Comparison of ENCODE assay signal across 22 cellular contexts in genomic region chr1:100164702-100165101, GRCh38.
"Had no signal": no experiment of that assay in that cellular context is flagged by ENCODE, and none has a peak within 500 bp of the region (broad histone marks: within the 10 kb centered on the region; RNA-seq: fewer than 3 reads in every experiment).

No MANE protein-coding gene starts in this region.

- ATAC-seq: activated CD4-positive, alpha-beta T cell treated with anti-CD3 and anti-CD28 coated beads for 36 hours; activated CD8-positive, alpha-beta T cell treated with anti-CD3 and anti-CD28 coated beads for 36 hours; Panc1 had no signal

- H3K9me3 Mint-ChIP-seq: activated CD8-positive, alpha-beta T cell treated with anti-CD3 and anti-CD28 coated beads for 36 hours had no signal

- H3K27ac Mint-ChIP-seq: activated CD4-positive, alpha-beta T cell treated with anti-CD3 and anti-CD28 coated beads for 36 hours; activated CD8-positive, alpha-beta T cell treated with anti-CD3 and anti-CD28 coated beads for 36 hours; activated naive CD8-positive, alpha-beta T cell treated with anti-CD3 and anti-CD28 coated beads, Interleukin-2, amount 10 ng/mL, durations not matched to agents 7 days and 5 days had no signal

- H3K9me3 ChIP-seq: adrenal gland, SJCRH30, SK-N-SH had no signal

- DNase-seq: activated CD4-positive, alpha-beta T cell treated with anti-CD3 and anti-CD28 coated beads for 36 hours; activated CD4-positive, alpha-beta T cell treated with anti-CD3 and anti-CD28 coated beads, Interleukin-2, amount 50 U/mL, for 1 hour; activated CD8-positive, alpha-beta memory T cell treated with anti-CD3 and anti-CD28 coated beads, Interleukin-2, amount 50 U/mL, for 4 hours; activated CD8-positive, alpha-beta T cell treated with anti-CD3 and anti-CD28 coated beads for 36 hours; activated naive CD4-positive, alpha-beta T cell treated with anti-CD3 and anti-CD28 coated beads, Interleukin-2, amount 50 U/mL, for 16 hours; activated naive CD8-positive, alpha-beta T cell treated with anti-CD3 and anti-CD28 coated beads, Interleukin-2, amount 10 ng/mL, durations not matched to agents 7 days and 5 days; adrenal gland; caudate nucleus; NCI-H1092; NCI-H1417; NCI-H1694; NCI-H2029 treated with DMSO at 0.1 percent for 48 hours; NCI-H510A treated with DMSO at 0.1 percent for 48 hours; NK-92 treated with Interleukin-12 subunit alpha and Interleukin-12 subunit beta, amount 100 ng/mL, for 24 hours; OCI-M1; RPMI8226; SK-N-SH; T-helper 1 cell had no signal

- H3K4me2 ChIP-seq: KMS-11, SK-N-SH had no signal

- H3K4me3 ChIP-seq: adrenal gland, SJCRH30 had no signal

- H3K27me3 ChIP-seq: adrenal gland, SJCRH30 had no signal

- H3K4me1 ChIP-seq: adrenal gland, SJCRH30 had no signal

- H3K36me3 ChIP-seq: adrenal gland, SJCRH30 had no signal

- H3K27me3 Mint-ChIP-seq: activated CD4-positive, alpha-beta T cell treated with anti-CD3 and anti-CD28 coated beads for 36 hours; activated CD8-positive, alpha-beta T cell treated with anti-CD3 and anti-CD28 coated beads for 36 hours had no signal

- H3K4me3 Mint-ChIP-seq: activated CD4-positive, alpha-beta T cell treated with anti-CD3 and anti-CD28 coated beads for 36 hours; activated CD8-positive, alpha-beta T cell treated with anti-CD3 and anti-CD28 coated beads for 36 hours; activated naive CD8-positive, alpha-beta T cell treated with anti-CD3 and anti-CD28 coated beads, Interleukin-2, amount 10 ng/mL, durations not matched to agents 7 days and 5 days had no signal

- H3K4me1 Mint-ChIP-seq: activated CD4-positive, alpha-beta T cell treated with anti-CD3 and anti-CD28 coated beads for 36 hours; activated naive CD8-positive, alpha-beta T cell treated with anti-CD3 and anti-CD28 coated beads, Interleukin-2, amount 10 ng/mL, durations not matched to agents 7 days and 5 days had no signal

- H3K27ac ChIP-seq: adrenal gland, KMS-11, SJCRH30, VCaP had no signal
